In genomic region chr4:89285735-89286134, GRCh38 we compare ENCODE assay signal across 1 cellular context.
TF ChIP-seq lines count a peak whose summit lies in the region.

No MANE protein-coding gene starts in this region.

TF ChIP-seq in GM23338, 12 proteins besides CTCF, POLR2A, EP300 and RAD21 (continued from another document):
- TF ChIP-seq REST (IDR thresholded peaks at IDR 0.05; ENCODE audit: unreplicated experiment) (no peak), ZNF462 (CRISPR knock-in tag; IDR thresholded peaks at IDR 0.05) (no peak), ETS1 (IDR thresholded peaks at IDR 0.05) (no peak), POLR2AphosphoS5 (IDR thresholded peaks at IDR 0.05; ENCODE audit: low read depth) (no peak), CREB1 (CRISPR knock-in tag; IDR thresholded peaks at IDR 0.05; ENCODE audit: low read depth) (no peak), ZNF331 (CRISPR knock-in tag; IDR thresholded peaks at IDR 0.05; ENCODE audit: low read depth) (no peak), STAT1 (IDR thresholded peaks at IDR 0.05; ENCODE audit: unreplicated experiment) (no peak), ZNF114 (CRISPR knock-in tag; IDR thresholded peaks at IDR 0.05) (no peak), NANOG (IDR thresholded peaks at IDR 0.05; ENCODE audit: borderline replicate concordance) (no peak), EZH2 (IDR thresholded peaks at IDR 0.05; ENCODE audit: low read depth, unreplicated experiment) (no peak)
